ENCODE assay signal across 8 cellular contexts in the genomic region with DNA sequence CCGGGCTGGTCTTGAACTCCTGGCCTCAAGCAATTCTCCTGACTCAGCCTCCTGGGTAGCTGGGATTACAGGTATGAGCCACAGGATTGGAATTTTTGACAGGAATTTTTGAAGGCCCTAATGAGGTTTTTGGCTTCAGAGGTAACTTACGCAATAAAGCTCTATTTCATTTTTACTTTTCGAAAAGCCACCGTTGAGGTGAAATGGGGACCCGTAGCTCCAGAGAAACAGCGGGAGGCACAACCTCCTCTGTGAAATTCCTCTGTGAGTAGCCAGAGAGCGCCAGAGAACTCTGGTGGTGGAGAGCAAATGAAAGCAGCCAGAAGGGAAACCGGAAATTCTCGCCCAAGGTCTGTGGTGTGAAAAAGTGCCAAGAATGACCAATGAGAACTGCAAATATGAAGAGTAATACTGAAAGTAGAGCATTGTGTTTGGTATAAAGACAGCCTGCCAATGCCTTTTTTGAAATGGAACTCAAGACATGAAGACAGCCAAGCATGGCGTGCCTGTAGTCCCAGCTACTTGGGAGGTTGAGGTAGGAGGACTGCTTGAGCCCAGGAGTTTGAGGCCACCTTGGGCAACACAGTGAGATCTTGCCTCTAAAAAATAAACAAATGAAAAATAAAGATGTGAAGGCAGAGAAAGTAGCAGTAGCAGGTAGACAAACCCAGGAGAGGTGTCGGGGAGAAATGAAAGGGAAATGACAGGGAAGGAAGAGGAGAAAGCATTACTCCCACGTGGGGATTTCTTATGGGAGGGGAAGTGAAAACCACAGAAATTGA. TPM values are rescaled to one million over a fixed set of nuclear protein-coding genes. Genes with fewer than 3 reads are reported as not detected.
DNase-seq lines count a peak whose midpoint lies in the region; ATAC-seq and TF ChIP-seq lines count a peak whose summit lies in the region.

No MANE protein-coding gene starts in this region.

- DNase-seq in BE2C (peak; percentile 42), NT2/D1 (ENCODE audit: low read depth, low spot score) (peak; percentile 20), activated T-cell treated with anti-CD3 and anti-CD28 coated beads for 48 hours (ENCODE audit: low read depth) (peak; percentile 66), fibroblast of villous mesenchyme (ENCODE audit: low read depth) (peak; percentile 80), progenitor cell of endocrine pancreas (ENCODE audit: low spot score, unreplicated experiment) (no peak), kidney glomerular epithelial cell (lab: John Stamatoyannopoulos, UW) (no peak)

- H3K27me3 ChIP-seq in BE2C (no peaks in the 10 kb centered on the region), NT2/D1 (ENCODE audit: insufficient read depth, insufficient read length) (no peaks in the 10 kb centered on the region)

- H3K9me3 ChIP-seq in BE2C (no peaks in the 10 kb centered on the region), NT2/D1 (ENCODE audit: insufficient read depth, low read length) (no peaks in the 10 kb centered on the region)

- no peak overlapping the region for H3K9ac ChIP-seq in NT2/D1 (ENCODE audit: insufficient read length, low read depth)

- H3K4me3 Mint-ChIP-seq in progenitor cell of endocrine pancreas (ENCODE audit: low read depth) = no peak overlapping the region

- no peak overlapping the region for H3K27ac Mint-ChIP-seq in progenitor cell of endocrine pancreas

- no peaks in the 10 kb centered on the region for H3K36me3 Mint-ChIP-seq in progenitor cell of endocrine pancreas (ENCODE audit: insufficient read depth)

- H3K4me3 ChIP-seq in BE2C (ENCODE audit: low read depth, low read length) (no peak overlapping the region), NT2/D1 (ENCODE audit: insufficient read length, low read depth) (no peak overlapping the region), fibroblast of villous mesenchyme (ENCODE audit: low read depth, low read length) (no peak overlapping the region)

- TF ChIP-seq CTCF in BE2C (IDR thresholded peaks at IDR 0.05; ENCODE audit: low read depth, low read length) (peak; percentile 67), fibroblast of villous mesenchyme (IDR thresholded peaks at IDR 0.05; ENCODE audit: insufficient read depth, low read depth, low read length) (peak; percentile 79), progenitor cell of endocrine pancreas (IDR thresholded peaks at IDR 0.05; ENCODE audit: unreplicated experiment) (peak; percentile 34)

- H3K36me3 ChIP-seq in BE2C = no peaks in the 10 kb centered on the region
- H3K36me3 ChIP-seq in NT2/D1 (ENCODE audit: insufficient read depth, insufficient read length, low read length) = no peaks in the 10 kb centered on the region

- no peaks in the 10 kb centered on the region for H3K4me1 ChIP-seq in BE2C
- H3K4me1 ChIP-seq in NT2/D1 (ENCODE audit: insufficient read depth, insufficient read length) = no peaks in the 10 kb centered on the region

- no peaks in the 10 kb centered on the region for H3K9me3 Mint-ChIP-seq in progenitor cell of endocrine pancreas (ENCODE audit: low read depth)

- H3K4me1 Mint-ChIP-seq in progenitor cell of endocrine pancreas (ENCODE audit: low read depth) = no peaks in the 10 kb centered on the region

- ATAC-seq in GM18907 (IDR thresholded peaks at IDR 0.05; ENCODE audit: unreplicated experiment) (peak; percentile 88), HG03095 (IDR thresholded peaks at IDR 0.05; ENCODE audit: unreplicated experiment) (peak; percentile 86)

- H3K27me3 Mint-ChIP-seq in progenitor cell of endocrine pancreas = peaks cover 4% of the 10 kb centered on the region

RNA-seq across cellular contexts. Expression of gene TMEM131L, which starts 33.0 kb away (rescaled TPM):
- polyA plus RNA-seq in BE2C (2012; ENCODE audit: insufficient read depth, insufficient read length, low read depth) = 6.5 TPM
- total RNA-seq in fibroblast of villous mesenchyme = 4.7 and 5.2 TPM in 2 replicates
- 18.1 and 18.9 TPM in 2 replicates for total RNA-seq in progenitor cell of endocrine pancreas

Comparison
In these comparisons a context has a peak if more than half of its experiments do, and no peak if none do; other contexts are left out.
1. DNase-seq: peak in BE2C (single experiment), NT2/D1 (single experiment), activated T-cell treated with anti-CD3 and anti-CD28 coated beads for 48 hours (single experiment) and fibroblast of villous mesenchyme (single experiment); none in progenitor cell of endocrine pancreas (single experiment) and kidney glomerular epithelial cell (single experiment).
2. Peak in every context shown above with its lines, with median percentiles within 50 percentile points of each other: CTCF ChIP-seq.